In the genomic region with DNA sequence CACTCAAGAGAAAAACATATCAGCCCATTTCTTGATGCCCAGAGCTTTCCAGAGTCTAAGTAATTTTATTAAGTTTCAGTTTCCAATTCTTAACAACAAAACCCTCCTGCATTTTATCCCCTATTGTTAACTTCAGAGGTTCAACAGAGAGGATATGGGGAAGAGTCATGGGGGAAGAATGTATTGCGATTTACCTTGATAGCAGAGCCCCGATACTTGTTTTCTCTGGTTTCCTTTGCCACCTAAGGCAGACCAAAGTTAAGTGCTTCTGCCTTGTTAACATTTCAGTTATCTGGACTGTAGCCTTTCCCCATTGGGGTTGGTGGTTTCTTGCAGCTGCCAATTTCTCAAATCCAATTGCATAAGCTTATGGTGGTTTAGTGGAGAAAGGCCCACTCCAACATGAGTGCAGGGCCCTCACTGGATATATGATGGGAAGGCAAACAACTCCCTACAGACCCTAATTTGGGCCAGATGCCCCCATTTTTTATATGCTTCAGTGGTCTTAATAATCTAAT, we compare ENCODE assay signal across 16 cellular contexts.
DNase-seq lines count a peak whose midpoint lies in the region; ATAC-seq lines count a peak whose summit lies in the region.
"Had no signal": no experiment of that assay in that cellular context is flagged by ENCODE, and none has a peak within 500 bp of the region (broad histone marks: within the 10 kb centered on the region; RNA-seq: fewer than 3 reads in every experiment).

No MANE protein-coding gene starts in this region.

- peaks cover 9% of the 10 kb centered on the region for H3K36me3 Mint-ChIP-seq in activated naive CD8-positive, alpha-beta T cell
- H3K36me3 Mint-ChIP-seq in activated naive CD8-positive, alpha-beta T cell treated with anti-CD3 and anti-CD28 coated beads for 36 hours: peaks cover 17% of the 10 kb centered on the region
- peaks cover 64% of the 10 kb centered on the region for H3K36me3 Mint-ChIP-seq in effector memory CD8-positive, alpha-beta T cell (ENCODE audit: insufficient read depth)

- DNase-seq in activated naive CD8-positive, alpha-beta T cell treated with anti-CD3 and anti-CD28 coated beads for 36 hours: no peak
- DNase-seq in NCI-H82 (lab: John Stamatoyannopoulos, UW): peak; percentile 84
- DNase-seq in effector memory CD8-positive, alpha-beta T cell: no peak
- peak; percentile 61 for DNase-seq in renal cortical epithelial cell (ENCODE audit: low read depth)
- DNase-seq in hepatic stellate cell (ENCODE audit: low spot score): no peak
- no peak for DNase-seq in activated CD8-positive, alpha-beta memory T cell treated with anti-CD3 and anti-CD28 coated beads, Interleukin-2, amount 50 U/mL, for 48 hours
- DNase-seq: activated CD4-positive, alpha-beta T cell treated with anti-CD3 and anti-CD28 coated beads, Interleukin-2, amount 50 U/mL, for 1 hour; activated effector memory CD4-positive, alpha-beta T cell treated with anti-CD3 and anti-CD28 coated beads, Interleukin-2, amount 50 U/mL, for 16 hours; NCI-H1092 treated with DMSO at 0.1 percent for 48 hours; NCI-H446; stimulated activated CD4-positive, alpha-beta T cell treated with anti-CD3 and anti-CD28 coated beads, Interleukin-12 subunit alpha, Interleukin-12 subunit beta, amount 100 ng/mL, for 4 hours; tibial artery had no signal

- ATAC-seq in effector memory CD8-positive, alpha-beta T cell (replicated peaks): no peak
- no peak for ATAC-seq in HG03139 (IDR thresholded peaks at IDR 0.05; ENCODE audit: unreplicated experiment)
- ATAC-seq: Panc1 had no signal

- no peak overlapping the region for H3K4me3 Mint-ChIP-seq in activated naive CD8-positive, alpha-beta T cell
- H3K4me3 Mint-ChIP-seq in activated naive CD8-positive, alpha-beta T cell treated with anti-CD3 and anti-CD28 coated beads for 36 hours: no peak overlapping the region
- H3K4me3 Mint-ChIP-seq in effector memory CD8-positive, alpha-beta T cell: no peak overlapping the region
- H3K4me3 Mint-ChIP-seq: mesothelial cell of epicardium had no signal

- H3K4me1 Mint-ChIP-seq in activated naive CD8-positive, alpha-beta T cell (ENCODE audit: low read depth): peaks cover 28% of the 10 kb centered on the region
- peaks cover 19% of the 10 kb centered on the region for H3K4me1 Mint-ChIP-seq in activated naive CD8-positive, alpha-beta T cell treated with anti-CD3 and anti-CD28 coated beads for 36 hours
- H3K4me1 Mint-ChIP-seq in effector memory CD8-positive, alpha-beta T cell (ENCODE audit: low read depth in 2 of 2): peaks cover 7 to 23% of the 10 kb centered on the region in 2 donors

- no peaks in the 10 kb centered on the region for H3K9me3 Mint-ChIP-seq in activated naive CD8-positive, alpha-beta T cell (ENCODE audit: low read depth)
- no peaks in the 10 kb centered on the region for H3K9me3 Mint-ChIP-seq in activated naive CD8-positive, alpha-beta T cell treated with anti-CD3 and anti-CD28 coated beads for 36 hours
- H3K9me3 Mint-ChIP-seq in effector memory CD8-positive, alpha-beta T cell: no peaks in the 10 kb centered on the region

- no peaks in the 10 kb centered on the region for H3K27me3 Mint-ChIP-seq in activated naive CD8-positive, alpha-beta T cell
- no peaks in the 10 kb centered on the region for H3K27me3 Mint-ChIP-seq in activated naive CD8-positive, alpha-beta T cell treated with anti-CD3 and anti-CD28 coated beads for 36 hours
- no peaks in the 10 kb centered on the region for H3K27me3 Mint-ChIP-seq in effector memory CD8-positive, alpha-beta T cell

- peak overlapping the region; percentile 30 for H3K27ac Mint-ChIP-seq in activated naive CD8-positive, alpha-beta T cell
- no peak overlapping the region for H3K27ac Mint-ChIP-seq in activated naive CD8-positive, alpha-beta T cell treated with anti-CD3 and anti-CD28 coated beads for 36 hours
- H3K27ac Mint-ChIP-seq in effector memory CD8-positive, alpha-beta T cell: peak overlapping the region; percentile 2 to 7

Comparison
In these comparisons a context has a peak if more than half of its experiments do, and no peak if none do; other contexts are left out.
1. DNase-seq: peak in NCI-H82 (single experiment) and renal cortical epithelial cell (single experiment); none in activated naive CD8-positive, alpha-beta T cell treated with anti-CD3 and anti-CD28 coated beads for 36 hours (single experiment), effector memory CD8-positive, alpha-beta T cell (0 of 3), hepatic stellate cell (single experiment) and activated CD8-positive, alpha-beta memory T cell treated with anti-CD3 and anti-CD28 coated beads, Interleukin-2, amount 50 U/mL, for 48 hours (single experiment).